ENCODE assay signal across 1 cellular context in the genomic region with DNA sequence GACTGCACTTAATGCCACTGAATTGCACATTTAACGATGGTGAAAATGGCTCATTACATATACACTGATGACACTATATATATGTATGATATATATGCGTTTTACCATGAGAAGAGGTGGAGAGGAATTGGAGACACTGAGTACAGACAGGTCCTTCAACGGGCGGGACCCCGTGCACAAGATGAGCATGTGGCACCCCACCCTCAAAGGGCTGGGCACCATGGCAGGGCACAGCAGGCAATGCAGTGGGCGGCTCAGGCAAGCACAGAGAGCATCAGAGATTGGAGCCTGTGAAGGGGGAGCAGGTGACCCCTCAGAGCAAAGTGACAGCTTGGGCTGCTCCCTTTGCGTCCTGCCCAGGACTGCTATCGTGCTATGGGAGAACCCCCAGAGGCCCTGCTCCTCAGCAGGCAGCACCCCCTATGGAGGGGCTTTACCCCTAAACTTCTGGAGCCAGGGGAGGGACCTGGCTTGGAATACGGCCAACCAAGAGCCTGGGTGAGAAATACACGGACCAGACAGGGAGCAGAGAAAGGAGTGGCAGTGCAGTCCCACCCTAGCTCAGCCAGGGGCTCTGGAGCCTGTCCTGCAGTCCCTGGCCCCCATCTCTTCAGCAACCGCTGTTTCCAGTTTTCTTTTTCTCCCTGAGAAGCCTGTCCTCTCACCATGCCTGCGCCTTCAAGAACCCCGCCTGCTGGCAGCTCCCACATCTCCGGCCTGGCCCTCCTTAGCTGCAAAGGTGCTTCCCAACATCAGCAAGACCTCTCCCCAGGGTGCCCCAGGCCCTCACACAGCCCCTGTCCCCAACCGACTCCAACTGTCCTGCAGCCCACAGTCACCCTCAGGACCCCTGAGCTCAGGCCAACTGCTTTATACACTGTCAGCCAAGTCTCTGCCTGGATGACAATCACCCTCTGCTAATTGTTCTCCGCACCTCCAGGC.
TF ChIP-seq lines count a peak whose summit lies in the region.

No MANE protein-coding gene starts in this region.

TF ChIP-seq in HepG2, 621 proteins besides CTCF, POLR2A, EP300 and RAD21:
- no peak for TF ChIP-seq ZNF460 (CRISPR knock-in tag; IDR thresholded peaks at IDR 0.05; ENCODE audit: borderline replicate concordance)
- 0 out of 2 replicates have a peak, but pooled peaks have one; percentile 35 for TF ChIP-seq SIN3A (IDR thresholded peaks at IDR 0.05; ENCODE audit: borderline replicate concordance, low read depth, low read length)
- peak; percentile 95 for TF ChIP-seq AGO1 (IDR thresholded peaks at IDR 0.05; ENCODE audit: low read depth, low read length, poor library complexity, severe bottlenecking)
- peak; percentile 17; the same call in 1 of the 2 replicates for TF ChIP-seq POLR2AphosphoS5 (IDR thresholded peaks at IDR 0.05; ENCODE audit: low read depth, low read length)
- peak; percentile 57; the same call in 1 of the 2 replicates for TF ChIP-seq ZNF326 (CRISPR knock-in tag; IDR thresholded peaks at IDR 0.05; ENCODE audit: borderline replicate concordance)
- 0 out of 2 replicates have a peak, but pooled peaks have one; percentile 52 for TF ChIP-seq HNRNPL (IDR thresholded peaks at IDR 0.05; ENCODE audit: low read depth, low read length)
- no peak for TF ChIP-seq ZNF441 (CRISPR knock-in tag; IDR thresholded peaks at IDR 0.05; ENCODE audit: borderline replicate concordance)
- TF ChIP-seq FOSL1 (CRISPR knock-in tag; IDR thresholded peaks at IDR 0.05; ENCODE audit: borderline replicate concordance), result no peak
- TF ChIP-seq RBFOX2 (IDR thresholded peaks at IDR 0.05; ENCODE audit: low read depth, low read length), result peak; percentile 48
